1 cellular context compared by ENCODE assay signal in genomic region chr16:28839899-28840298, GRCh38.
TF ChIP-seq lines count a peak whose summit lies in the region.

No MANE protein-coding gene starts in this region.

TF ChIP-seq in endothelial cell of umbilical vein, 7 proteins besides CTCF, POLR2A, EP300 and RAD21:
- TF ChIP-seq MYC (IDR thresholded peaks at IDR 0.05; ENCODE audit: low read depth, low read length) = no peak
- TF ChIP-seq EZH2 (IDR thresholded peaks at IDR 0.05; ENCODE audit: borderline replicate concordance, low read depth, low read length, severe bottlenecking) = no peak
- TF ChIP-seq POLR2AphosphoS5 (IDR thresholded peaks at IDR 0.05; ENCODE audit: insufficient read depth, low read depth, low read length) = no peak
- no peak for TF ChIP-seq GATA2 (IDR thresholded peaks at IDR 0.05; ENCODE audit: insufficient read depth, insufficient read length, low read depth, low read length)
- TF ChIP-seq, protein P1, sequence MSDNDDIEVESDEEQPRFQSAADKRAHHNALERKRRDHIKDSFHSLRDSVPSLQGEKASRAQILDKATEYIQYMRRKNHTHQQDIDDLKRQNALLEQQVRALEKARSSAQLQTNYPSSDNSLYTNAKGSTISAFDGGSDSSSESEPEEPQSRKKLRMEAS (IDR thresholded peaks at IDR 0.05; ENCODE audit: insufficient read depth, insufficient read length) = no peak
- TF ChIP-seq FOS (IDR thresholded peaks at IDR 0.05; ENCODE audit: borderline replicate concordance, insufficient read depth, low read length) = no peak
- TF ChIP-seq JUN (IDR thresholded peaks at IDR 0.05; ENCODE audit: borderline replicate concordance, insufficient read depth, insufficient read length, low read depth) = no peak
